ENCODE assay signal across 1 cellular context in the genomic region with DNA sequence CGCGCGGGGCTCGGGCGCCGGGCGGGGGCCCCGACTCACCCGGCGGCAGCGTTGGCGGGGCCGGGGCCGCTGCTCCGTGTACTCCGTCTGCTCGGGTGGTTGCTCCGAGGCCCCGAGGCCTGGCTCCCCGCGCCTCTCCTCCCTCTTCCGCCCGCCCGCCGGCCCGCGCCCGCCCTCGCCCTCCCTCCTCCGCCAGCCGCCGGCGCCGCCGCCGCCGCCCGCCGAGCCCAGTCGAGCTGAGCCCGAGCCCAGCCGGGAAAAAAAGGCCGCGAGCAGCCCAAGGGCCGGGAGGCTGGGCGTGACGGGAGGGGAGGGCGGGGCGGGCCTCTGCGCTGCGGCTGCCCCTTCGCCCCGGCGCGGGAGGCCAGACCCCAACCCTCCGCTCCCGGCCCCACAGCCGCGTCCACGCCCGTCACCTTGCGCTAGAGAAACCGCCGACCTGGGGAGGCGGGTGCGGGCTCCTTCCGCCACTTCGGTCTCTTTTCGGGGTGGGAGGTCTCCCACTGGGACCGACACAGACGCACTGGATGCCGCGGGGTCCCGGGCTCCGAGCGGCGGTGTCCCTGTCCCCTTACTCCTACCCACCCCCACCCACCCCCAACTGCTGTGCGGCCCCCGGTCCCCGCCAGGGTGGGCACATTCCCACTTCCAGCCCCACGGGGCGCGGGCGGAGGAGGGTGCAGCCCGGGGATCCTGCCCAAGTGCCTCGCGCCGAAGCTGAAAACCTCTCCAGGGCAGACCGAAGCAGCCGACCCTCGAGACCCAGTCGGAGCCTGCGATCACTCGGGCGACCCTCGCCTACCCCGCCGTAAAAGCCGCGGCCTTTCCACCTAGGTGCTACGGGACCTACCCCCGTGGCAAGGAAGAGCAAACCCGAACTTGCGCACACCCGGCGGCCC.
TF ChIP-seq lines count a peak whose summit lies in the region.

Gene CERS2, minus strand, starts transcription at position 256 of the 899 bp plus-strand sequence. CDS start 5,745 bp downstream, outside the sequence.

TF ChIP-seq in HepG2, 621 proteins besides CTCF, POLR2A, EP300 and RAD21 (continued from another document):
- TF ChIP-seq, protein P1, sequence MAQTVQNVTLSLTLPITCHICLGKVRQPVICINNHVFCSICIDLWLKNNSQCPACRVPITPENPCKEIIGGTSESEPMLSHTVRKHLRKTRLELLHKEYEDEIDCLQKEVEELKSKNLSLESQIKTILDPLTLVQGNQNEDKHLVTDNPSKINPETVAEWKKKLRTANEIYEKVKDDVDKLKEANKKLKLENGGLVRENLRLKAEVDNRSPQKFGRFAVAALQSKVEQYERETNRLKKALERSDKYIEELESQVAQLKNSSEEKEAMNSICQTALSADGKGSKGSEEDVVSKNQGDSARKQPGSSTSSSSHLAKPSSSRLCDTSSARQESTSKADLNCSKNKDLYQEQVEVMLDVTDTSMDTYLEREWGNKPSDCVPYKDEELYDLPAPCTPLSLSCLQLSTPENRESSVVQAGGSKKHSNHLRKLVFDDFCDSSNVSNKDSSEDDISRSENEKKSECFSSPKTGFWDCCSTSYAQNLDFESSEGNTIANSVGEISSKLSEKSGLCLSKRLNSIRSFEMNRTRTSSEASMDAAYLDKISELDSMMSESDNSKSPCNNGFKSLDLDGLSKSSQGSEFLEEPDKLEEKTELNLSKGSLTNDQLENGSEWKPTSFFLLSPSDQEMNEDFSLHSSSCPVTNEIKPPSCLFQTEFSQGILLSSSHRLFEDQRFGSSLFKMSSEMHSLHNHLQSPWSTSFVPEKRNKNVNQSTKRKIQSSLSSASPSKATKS (CRISPR knock-in tag; IDR thresholded peaks at IDR 0.05) = no peak
- no peak for TF ChIP-seq PPARG (CRISPR knock-in tag; conservative IDR thresholded peaks at IDR 0.05)
- 0 out of 2 replicates have a peak, but pooled peaks have one; percentile 41 for TF ChIP-seq REPIN1 (CRISPR knock-in tag; IDR thresholded peaks at IDR 0.05; ENCODE audit: borderline replicate concordance, low read depth)
- no peak for TF ChIP-seq PAX8 (CRISPR knock-in tag; IDR thresholded peaks at IDR 0.05; ENCODE audit: borderline replicate concordance)
- no peak for TF ChIP-seq ZNF17 (CRISPR knock-in tag; IDR thresholded peaks at IDR 0.05)
- no peak for TF ChIP-seq HMGA1 (CRISPR knock-in tag; conservative IDR thresholded peaks at IDR 0.05)
- no peak for TF ChIP-seq ZFP1 (CRISPR knock-in tag; IDR thresholded peaks at IDR 0.05)
- 0 out of 2 replicates have a peak, but pooled peaks have one; percentile 31 for TF ChIP-seq ZFP90 (CRISPR knock-in tag; IDR thresholded peaks at IDR 0.05; ENCODE audit: borderline replicate concordance)
- TF ChIP-seq SIN3A (IDR thresholded peaks at IDR 0.05; ENCODE audit: borderline replicate concordance, low read depth, low read length) = peak; percentile 24; the same call in 1 of the 2 replicates
- TF ChIP-seq HIC2 (CRISPR knock-in tag; IDR thresholded peaks at IDR 0.05; ENCODE audit: low read depth) = 0 out of 2 replicates have a peak, but pooled peaks have one; percentile 30
- no peak for TF ChIP-seq ZSCAN29 (CRISPR knock-in tag; conservative IDR thresholded peaks at IDR 0.05)
- no peak for TF ChIP-seq SP4 (CRISPR knock-in tag; IDR thresholded peaks at IDR 0.05)
- no peak for TF ChIP-seq MEF2D (CRISPR knock-in tag; IDR thresholded peaks at IDR 0.05)
- TF ChIP-seq MAFF (IDR thresholded peaks at IDR 0.05; ENCODE audit: low read depth, low read length) = no peak
- no peak for TF ChIP-seq IRF2 (CRISPR knock-in tag; IDR thresholded peaks at IDR 0.05)
- TF ChIP-seq MTA1 (CRISPR knock-in tag; IDR thresholded peaks at IDR 0.05; ENCODE audit: borderline replicate concordance) = 0 out of 2 replicates have a peak, but pooled peaks have one; percentile 53
- TF ChIP-seq ZSCAN21 (CRISPR knock-in tag; IDR thresholded peaks at IDR 0.05; ENCODE audit: borderline replicate concordance) = no peak
- TF ChIP-seq, protein P2, sequence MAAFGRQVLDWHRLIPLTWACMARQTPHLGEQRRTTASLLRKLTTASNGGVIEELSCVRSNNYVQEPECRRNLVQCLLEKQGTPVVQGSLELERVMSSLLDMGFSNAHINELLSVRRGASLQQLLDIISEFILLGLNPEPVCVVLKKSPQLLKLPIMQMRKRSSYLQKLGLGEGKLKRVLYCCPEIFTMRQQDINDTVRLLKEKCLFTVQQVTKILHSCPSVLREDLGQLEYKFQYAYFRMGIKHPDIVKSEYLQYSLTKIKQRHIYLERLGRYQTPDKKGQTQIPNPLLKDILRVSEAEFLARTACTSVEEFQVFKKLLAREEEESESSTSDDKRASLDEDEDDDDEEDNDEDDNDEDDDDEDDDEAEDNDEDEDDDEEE (CRISPR knock-in tag; IDR thresholded peaks at IDR 0.05) = no peak
- no peak for TF ChIP-seq MTF1 (CRISPR knock-in tag; IDR thresholded peaks at IDR 0.05)
